1 cellular context compared by ENCODE assay signal in the genomic region with DNA sequence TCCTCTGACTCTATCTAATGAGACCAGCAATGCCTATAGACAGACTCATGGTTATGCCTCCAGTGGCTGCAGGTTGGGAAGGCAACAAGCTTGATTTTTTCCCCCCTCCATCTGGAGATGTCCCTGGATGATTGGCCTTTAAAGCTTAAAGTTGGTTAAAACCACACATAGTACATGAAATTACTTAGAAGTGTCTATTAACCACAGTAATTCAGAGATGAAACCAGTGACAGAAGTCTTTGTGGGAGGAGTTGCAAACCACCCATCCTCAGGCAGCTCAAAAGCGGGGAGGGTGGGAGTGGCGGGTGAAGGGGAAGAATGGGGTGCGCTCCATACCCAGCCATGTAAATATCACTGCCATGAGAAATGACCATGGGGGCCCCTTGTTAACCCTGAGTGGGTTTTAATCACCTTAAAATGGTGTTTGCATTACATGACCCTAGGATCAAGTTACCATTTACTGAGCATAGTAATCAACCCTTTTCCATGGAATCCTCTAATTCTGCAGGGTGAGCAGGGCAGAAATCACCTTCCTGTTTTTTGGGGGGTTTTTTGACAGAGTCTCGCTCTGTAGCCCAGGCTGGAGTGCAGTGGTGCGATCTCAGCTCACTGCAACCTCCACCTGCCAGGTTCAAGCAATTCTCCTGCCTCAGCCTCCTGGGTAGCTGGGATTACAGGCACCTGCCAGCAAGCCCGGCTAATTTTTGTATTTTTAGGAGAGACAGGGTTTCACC.
A peak's percentile ranks its signal among the peaks of the same experiment; 100 is the strongest.
TF ChIP-seq lines count a peak whose summit lies in the region.

No MANE protein-coding gene starts in this region.

TF ChIP-seq in GM12878, 131 proteins besides CTCF, POLR2A, EP300 and RAD21 (continued from another document):
- TF ChIP-seq, protein P1, sequence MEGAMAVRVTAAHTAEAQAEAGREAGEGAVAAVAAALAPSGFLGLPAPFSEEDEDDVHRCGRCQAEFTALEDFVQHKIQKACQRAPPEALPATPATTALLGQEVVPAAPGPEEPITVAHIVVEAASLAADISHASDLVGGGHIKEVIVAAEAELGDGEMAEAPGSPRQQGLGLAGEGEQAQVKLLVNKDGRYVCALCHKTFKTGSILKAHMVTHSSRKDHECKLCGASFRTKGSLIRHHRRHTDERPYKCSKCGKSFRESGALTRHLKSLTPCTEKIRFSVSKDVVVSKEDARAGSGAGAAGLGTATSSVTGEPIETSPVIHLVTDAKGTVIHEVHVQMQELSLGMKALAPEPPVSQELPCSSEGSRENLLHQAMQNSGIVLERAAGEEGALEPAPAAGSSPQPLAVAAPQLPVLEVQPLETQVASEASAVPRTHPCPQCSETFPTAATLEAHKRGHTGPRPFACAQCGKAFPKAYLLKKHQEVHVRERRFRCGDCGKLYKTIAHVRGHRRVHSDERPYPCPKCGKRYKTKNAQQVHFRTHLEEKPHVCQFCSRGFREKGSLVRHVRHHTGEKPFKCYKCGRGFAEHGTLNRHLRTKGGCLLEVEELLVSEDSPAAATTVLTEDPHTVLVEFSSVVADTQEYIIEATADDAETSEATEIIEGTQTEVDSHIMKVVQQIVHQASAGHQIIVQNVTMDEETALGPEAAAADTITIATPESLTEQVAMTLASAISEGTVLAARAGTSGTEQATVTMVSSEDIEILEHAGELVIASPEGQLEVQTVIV (IDR thresholded peaks at IDR 0.05; ENCODE audit: borderline replicate concordance, partially characterized antibody), result no peak
- TF ChIP-seq ZBTB11 (CRISPR knock-in tag; IDR thresholded peaks at IDR 0.05) (no peak), SUZ12 (IDR thresholded peaks at IDR 0.05; ENCODE audit: unreplicated experiment) (no peak), ETV6 (conservative IDR thresholded peaks at IDR 0.05 in 1 of 2, IDR thresholded peaks at IDR 0.05 in 1 of 2; ENCODE audit: borderline replicate concordance in 1 of 2, low read depth in 1 of 2) (no peak), CBX3 (IDR thresholded peaks at IDR 0.05; ENCODE audit: borderline replicate concordance, low read depth) (no peak), POLR2AphosphoS2 (IDR thresholded peaks at IDR 0.05; ENCODE audit: low read depth, low read length) (no peak), CEBPB (IDR thresholded peaks at IDR 0.05; ENCODE audit: borderline replicate concordance in 1 of 2, low read depth in 2 of 2, low read length in 2 of 2) (no peak), IKZF1 (conservative IDR thresholded peaks at IDR 0.05) (peak; percentile 58), BACH1 (IDR thresholded peaks at IDR 0.05; ENCODE audit: borderline replicate concordance) (no peak), FOS (IDR thresholded peaks at IDR 0.05; ENCODE audit: borderline replicate concordance, extremely low read depth, insufficient read length) (no peak), RELB (IDR thresholded peaks at IDR 0.05; ENCODE audit: low read depth) (0 out of 2 replicates have a peak, but pooled peaks have one; percentile 64), RBBP5 (conservative IDR thresholded peaks at IDR 0.05) (no peak), JUND (IDR thresholded peaks at IDR 0.05; ENCODE audit: low read depth, low read length) (no peak), ATF7 (IDR thresholded peaks at IDR 0.05; ENCODE audit: low read depth) (0 out of 2 replicates have a peak, but pooled peaks have one; percentile 28), RUNX3 (IDR thresholded peaks at IDR 0.05; ENCODE audit: low read length) (peak; percentile 81), NR2C1 (IDR thresholded peaks at IDR 0.05) (no peak), MEF2B (IDR thresholded peaks at IDR 0.05; ENCODE audit: partially characterized antibody, poor library complexity, severe bottlenecking) (peak; percentile 32), ZNF622 (IDR thresholded peaks at IDR 0.05) (no peak), NFYA (IDR thresholded peaks at IDR 0.05; ENCODE audit: borderline replicate concordance, low read depth, low read length) (no peak), MXI1 (IDR thresholded peaks at IDR 0.05; ENCODE audit: low read depth, low read length) (no peak), IKZF2 (IDR thresholded peaks at IDR 0.05) (peak in 1 of 2 experiments; percentile 57; a peak in 2 of 4 replicates), MTA3 (IDR thresholded peaks at IDR 0.05; ENCODE audit: borderline replicate concordance, low read length) (no peak), NR2C2 (IDR thresholded peaks at IDR 0.05; ENCODE audit: borderline replicate concordance, control insufficient read depth, insufficient read length, low read depth) (no peak), HCFC1 (IDR thresholded peaks at IDR 0.05; ENCODE audit: low read length) (no peak), DPF2 (IDR thresholded peaks at IDR 0.05) (no peak), BHLHE40 (IDR thresholded peaks at IDR 0.05; ENCODE audit: borderline replicate concordance in 1 of 2, low read depth in 2 of 2, low read length in 1 of 2) (0 out of 4 replicates have a peak, but pooled peaks have one; percentile 10 to 31), MEF2A (IDR thresholded peaks at IDR 0.05; ENCODE audit: insufficient read depth, low read depth, low read length) (no peak), HDAC6 (IDR thresholded peaks at IDR 0.05; ENCODE audit: unreplicated experiment) (no peak)
- TF ChIP-seq, protein P2, sequence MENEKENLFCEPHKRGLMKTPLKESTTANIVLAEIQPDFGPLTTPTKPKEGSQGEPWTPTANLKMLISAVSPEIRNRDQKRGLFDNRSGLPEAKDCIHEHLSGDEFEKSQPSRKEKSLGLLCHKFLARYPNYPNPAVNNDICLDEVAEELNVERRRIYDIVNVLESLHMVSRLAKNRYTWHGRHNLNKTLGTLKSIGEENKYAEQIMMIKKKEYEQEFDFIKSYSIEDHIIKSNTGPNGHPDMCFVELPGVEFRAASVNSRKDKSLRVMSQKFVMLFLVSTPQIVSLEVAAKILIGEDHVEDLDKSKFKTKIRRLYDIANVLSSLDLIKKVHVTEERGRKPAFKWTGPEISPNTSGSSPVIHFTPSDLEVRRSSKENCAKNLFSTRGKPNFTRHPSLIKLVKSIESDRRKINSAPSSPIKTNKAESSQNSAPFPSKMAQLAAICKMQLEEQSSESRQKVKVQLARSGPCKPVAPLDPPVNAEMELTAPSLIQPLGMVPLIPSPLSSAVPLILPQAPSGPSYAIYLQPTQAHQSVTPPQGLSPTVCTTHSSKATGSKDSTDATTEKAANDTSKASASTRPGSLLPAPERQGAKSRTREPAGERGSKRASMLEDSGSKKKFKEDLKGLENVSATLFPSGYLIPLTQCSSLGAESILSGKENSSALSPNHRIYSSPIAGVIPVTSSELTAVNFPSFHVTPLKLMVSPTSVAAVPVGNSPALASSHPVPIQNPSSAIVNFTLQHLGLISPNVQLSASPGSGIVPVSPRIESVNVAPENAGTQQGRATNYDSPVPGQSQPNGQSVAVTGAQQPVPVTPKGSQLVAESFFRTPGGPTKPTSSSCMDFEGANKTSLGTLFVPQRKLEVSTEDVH (IDR thresholded peaks at IDR 0.05; ENCODE audit: low read depth, partially characterized antibody), result no peak
- TF ChIP-seq, protein P3, sequence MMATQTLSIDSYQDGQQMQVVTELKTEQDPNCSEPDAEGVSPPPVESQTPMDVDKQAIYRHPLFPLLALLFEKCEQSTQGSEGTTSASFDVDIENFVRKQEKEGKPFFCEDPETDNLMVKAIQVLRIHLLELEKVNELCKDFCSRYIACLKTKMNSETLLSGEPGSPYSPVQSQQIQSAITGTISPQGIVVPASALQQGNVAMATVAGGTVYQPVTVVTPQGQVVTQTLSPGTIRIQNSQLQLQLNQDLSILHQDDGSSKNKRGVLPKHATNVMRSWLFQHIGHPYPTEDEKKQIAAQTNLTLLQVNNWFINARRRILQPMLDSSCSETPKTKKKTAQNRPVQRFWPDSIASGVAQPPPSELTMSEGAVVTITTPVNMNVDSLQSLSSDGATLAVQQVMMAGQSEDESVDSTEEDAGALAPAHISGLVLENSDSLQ (IDR thresholded peaks at IDR 0.05), result peak; percentile 49; the same call in 1 of the 2 replicates
- TF ChIP-seq, protein P4, sequence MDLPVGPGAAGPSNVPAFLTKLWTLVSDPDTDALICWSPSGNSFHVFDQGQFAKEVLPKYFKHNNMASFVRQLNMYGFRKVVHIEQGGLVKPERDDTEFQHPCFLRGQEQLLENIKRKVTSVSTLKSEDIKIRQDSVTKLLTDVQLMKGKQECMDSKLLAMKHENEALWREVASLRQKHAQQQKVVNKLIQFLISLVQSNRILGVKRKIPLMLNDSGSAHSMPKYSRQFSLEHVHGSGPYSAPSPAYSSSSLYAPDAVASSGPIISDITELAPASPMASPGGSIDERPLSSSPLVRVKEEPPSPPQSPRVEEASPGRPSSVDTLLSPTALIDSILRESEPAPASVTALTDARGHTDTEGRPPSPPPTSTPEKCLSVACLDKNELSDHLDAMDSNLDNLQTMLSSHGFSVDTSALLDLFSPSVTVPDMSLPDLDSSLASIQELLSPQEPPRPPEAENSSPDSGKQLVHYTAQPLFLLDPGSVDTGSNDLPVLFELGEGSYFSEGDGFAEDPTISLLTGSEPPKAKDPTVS (IDR thresholded peaks at IDR 0.05; ENCODE audit: low read depth, low read length), result no peak
- TF ChIP-seq, protein P5, sequence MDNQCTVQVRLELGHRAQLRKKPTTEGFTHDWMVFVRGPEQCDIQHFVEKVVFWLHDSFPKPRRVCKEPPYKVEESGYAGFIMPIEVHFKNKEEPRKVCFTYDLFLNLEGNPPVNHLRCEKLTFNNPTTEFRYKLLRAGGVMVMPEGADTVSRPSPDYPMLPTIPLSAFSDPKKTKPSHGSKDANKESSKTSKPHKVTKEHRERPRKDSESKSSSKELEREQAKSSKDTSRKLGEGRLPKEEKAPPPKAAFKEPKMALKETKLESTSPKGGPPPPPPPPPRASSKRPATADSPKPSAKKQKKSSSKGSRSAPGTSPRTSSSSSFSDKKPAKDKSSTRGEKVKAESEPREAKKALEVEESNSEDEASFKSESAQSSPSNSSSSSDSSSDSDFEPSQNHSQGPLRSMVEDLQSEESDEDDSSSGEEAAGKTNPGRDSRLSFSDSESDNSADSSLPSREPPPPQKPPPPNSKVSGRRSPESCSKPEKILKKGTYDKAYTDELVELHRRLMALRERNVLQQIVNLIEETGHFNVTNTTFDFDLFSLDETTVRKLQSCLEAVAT (IDR thresholded peaks at IDR 0.05), result 0 out of 2 replicates have a peak, but pooled peaks have one; percentile 40
